Comparison of ENCODE assay signal across 11 cellular contexts in genomic region chr9:87535817-87536539, GRCh38. TPM values are rescaled to one million over a fixed set of nuclear protein-coding genes. Genes with fewer than 3 reads are reported as not detected.
A peak's percentile ranks its signal among the peaks of the same experiment; 100 is the strongest.
DNase-seq lines count a peak whose midpoint lies in the region; ATAC-seq lines count a peak whose summit lies in the region.
"Had no signal": no experiment of that assay in that cellular context is flagged by ENCODE, and none has a peak within 500 bp of the region (broad histone marks: within the 10 kb centered on the region; RNA-seq: fewer than 3 reads in every experiment).

No MANE protein-coding gene starts in this region.

- no peaks in the 10 kb centered on the region for H3K27me3 ChIP-seq in HUES64 (ENCODE audit: insufficient read depth, low read length)

- H3K4me3 ChIP-seq in HUES64 (ENCODE audit: low read length) = no peak overlapping the region
- H3K4me3 ChIP-seq: lung had no signal

- H3K9me3 ChIP-seq in HUES64 (ENCODE audit: insufficient read depth, low read depth, low read length) = no peaks in the 10 kb centered on the region

- DNase-seq in DMS 273 (lab: John Stamatoyannopoulos, UW; ENCODE audit: unreplicated experiment) (peak; percentile 6), DMS 273 treated with DMSO at 0.1 percent for 48 hours (lab: John Stamatoyannopoulos, UW) (no peak), Kasumi-1 (lab: John Stamatoyannopoulos, UW) (no peak), NCI-H2171 (lab: John Stamatoyannopoulos, UW) (no peak), AG20443 (ENCODE audit: low spot score) (no peak)
- peak; percentile 55 for DNase-seq in stimulated activated CD4-positive, alpha-beta T cell treated with anti-CD3 and anti-CD28 coated beads, Interleukin-1b, Interleukin-23, amount 100 ng/mL, for 48 hours
- DNase-seq: H7 had no signal

- H3K27ac ChIP-seq in HUES64 (ENCODE audit: low read depth, low read length) = 0 out of 2 replicates have a peak overlapping the region, but pooled peaks have one; percentile 11
- H3K27ac ChIP-seq: 22Rv1 had no signal

- 86% methylated on average over 8 of the region's 8 CpGs for whole genome bisulfite sequencing in HUES64

- no peak overlapping the region for H3K9ac ChIP-seq in HUES64 (ENCODE audit: low read depth, low read length)

- peaks cover 24% of the 10 kb centered on the region for H3K4me1 ChIP-seq in HUES64 (ENCODE audit: insufficient read depth, low read length)

- H3K36me3 ChIP-seq in HUES64 (ENCODE audit: insufficient read depth, low read length) = peaks cover 12% of the 10 kb centered on the region

- ATAC-seq in GM21786 (IDR thresholded peaks at IDR 0.05; ENCODE audit: unreplicated experiment) = peak; percentile 61

RNA-seq across cellular contexts. Expression of gene DAPK1, which starts 38.3 kb away (rescaled TPM):
- 42.8 TPM for polyA plus RNA-seq in HUES64 (2013, experiment 1 of 2)
- polyA plus RNA-seq in HUES64 (2013, experiment 2 of 2) = 41.2 TPM

Comparison
In these comparisons a context has a peak if more than half of its experiments do, and no peak if none do; other contexts are left out.
1. DNase-seq: peak in DMS 273 (single experiment) and stimulated activated CD4-positive, alpha-beta T cell treated with anti-CD3 and anti-CD28 coated beads, Interleukin-1b, Interleukin-23, amount 100 ng/mL, for 48 hours (single experiment); none in DMS 273 treated with DMSO at 0.1 percent for 48 hours (single experiment), Kasumi-1 (0 of 2), NCI-H2171 (single experiment) and AG20443 (single experiment).